22 cellular contexts compared by ENCODE assay signal in the genomic region with DNA sequence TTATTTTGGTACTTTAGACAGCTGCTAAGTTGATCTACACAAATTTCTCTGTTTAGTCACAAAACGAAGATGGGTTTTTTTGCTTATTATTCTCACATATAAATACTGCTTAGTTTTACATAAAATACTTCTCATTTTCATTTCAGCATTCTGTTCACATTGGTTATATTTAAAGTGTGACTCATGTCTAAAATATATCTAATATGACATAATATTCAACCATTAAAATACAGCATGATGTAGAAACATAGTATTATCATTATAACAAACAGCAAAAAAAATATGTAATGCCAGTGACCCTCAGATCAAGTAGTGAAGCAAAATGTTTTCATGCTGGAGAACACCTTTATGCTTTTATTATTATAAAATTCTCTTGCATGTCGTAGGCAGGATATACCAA.
DNase-seq lines count a peak whose midpoint lies in the region; ATAC-seq, FAIRE-seq and TF ChIP-seq lines count a peak whose summit lies in the region.
"Had no signal": no experiment of that assay in that cellular context is flagged by ENCODE, and none has a peak within 500 bp of the region (broad histone marks: within the 10 kb centered on the region; RNA-seq: fewer than 3 reads in every experiment).

No MANE protein-coding gene starts in this region.

- H3K27ac ChIP-seq in A673 (ENCODE audit: low read depth, low read length, poor library complexity, severe bottlenecking) (no peak overlapping the region), astrocyte (ENCODE audit: low read depth, low read length) (peak overlapping the region; percentile 47)
- H3K27ac ChIP-seq: 22Rv1, BLaER1, PC-9, RWPE1 had no signal

- TF ChIP-seq CTCF in A673 (conservative IDR thresholded peaks at IDR 0.05; ENCODE audit: low read depth, low read length) (no peak), HFFc6 (IDR thresholded peaks at IDR 0.05) (no peak), astrocyte (IDR thresholded peaks at IDR 0.05; ENCODE audit: insufficient read depth, low read depth, low read length) (no peak), fibroblast of the aortic adventitia (IDR thresholded peaks at IDR 0.05; ENCODE audit: insufficient read depth, low read length) (no peak)

- H3K79me2 ChIP-seq in astrocyte (ENCODE audit: insufficient read depth, low read length): peaks cover 10% of the 10 kb centered on the region

- H2AFZ ChIP-seq in astrocyte (ENCODE audit: low read depth, low read length): no peak overlapping the region
- H2AFZ ChIP-seq: PC-9 had no signal

- DNase-seq in A673 (ENCODE audit: low spot score) (no peak), HFFc6 (no peak), astrocyte (ENCODE audit: low read depth) (no peak), fibroblast of the aortic adventitia (ENCODE audit: low read depth) (peak; percentile 42), AML-193 (lab: John Stamatoyannopoulos, UW) (no peak), NCI-H2196 (lab: John Stamatoyannopoulos, UW; ENCODE audit: unreplicated experiment) (no peak)
- DNase-seq: CD4-positive, alpha-beta memory T cell; DMS153; KBM-7; NCI-H187; NCI-H2107; NCI-H2227 treated with DMSO at 0.1 percent for 48 hours; NCI-H510A treated with DMSO at 0.1 percent for 48 hours; NCI-H774; PC-9; SIG-M5 had no signal

- FAIRE-seq in astrocyte (lab: Jason Lieb, UNC): no peak

- no peak overlapping the region for H3K4me2 ChIP-seq in astrocyte (ENCODE audit: low read length)
- H3K4me2 ChIP-seq: BLaER1, PC-9 had no signal

- H3K27ac Mint-ChIP-seq in HFFc6 (peak overlapping the region; percentile 87), astrocyte (ENCODE audit: unreplicated experiment) (no peak overlapping the region)

- H3K9me3 Mint-ChIP-seq in HFFc6 (no peaks in the 10 kb centered on the region), astrocyte (ENCODE audit: unreplicated experiment) (no peaks in the 10 kb centered on the region)
- H3K9me3 Mint-ChIP-seq: CD4-positive, alpha-beta memory T cell had no signal

- peaks cover 38% of the 10 kb centered on the region for H3K36me3 Mint-ChIP-seq in HFFc6 (ENCODE audit: low read depth)
- H3K36me3 Mint-ChIP-seq in astrocyte (ENCODE audit: low read depth, unreplicated experiment): peaks cover 8% of the 10 kb centered on the region

- peaks cover 29% of the 10 kb centered on the region for H3K36me3 ChIP-seq in A673 (ENCODE audit: insufficient read depth, low read length, poor library complexity, severe bottlenecking)
- peaks cover 8% of the 10 kb centered on the region for H3K36me3 ChIP-seq in astrocyte (ENCODE audit: insufficient read depth, low read length)

- ATAC-seq in GM19023 (IDR thresholded peaks at IDR 0.05; ENCODE audit: unreplicated experiment) (no peak), GM21447 (IDR thresholded peaks at IDR 0.05; ENCODE audit: unreplicated experiment) (no peak)
- ATAC-seq: HCT116 had no signal

- POLR2A ChIA-PET in A673 (lab: Charles Lee; ENCODE audit: low non-redundant PET): no interaction called here

- BruUV-seq in A673 (replicated peaks; lab: Mats Ljungman, UMichigan): TSS peak; percentile 7

- peak overlapping the region; percentile 62 for H3K4me3 Mint-ChIP-seq in HFFc6
- H3K4me3 Mint-ChIP-seq in astrocyte (ENCODE audit: unreplicated experiment): no peak overlapping the region
- H3K4me3 Mint-ChIP-seq: CD4-positive, alpha-beta memory T cell had no signal

- H3K9me3 ChIP-seq in A673 (ENCODE audit: low read depth, low read length, poor library complexity, severe bottlenecking) (no peaks in the 10 kb centered on the region), astrocyte (ENCODE audit: insufficient read depth, low read depth, low read length) (no peaks in the 10 kb centered on the region)
- H3K9me3 ChIP-seq: BLaER1 had no signal

- H3K27me3 Mint-ChIP-seq in HFFc6 (ENCODE audit: insufficient read depth) (peaks cover 9% of the 10 kb centered on the region), astrocyte (ENCODE audit: low read depth, unreplicated experiment) (no peaks in the 10 kb centered on the region)
- H3K27me3 Mint-ChIP-seq: CD4-positive, alpha-beta memory T cell had no signal

- peaks cover 20% of the 10 kb centered on the region for H4K20me1 ChIP-seq in astrocyte (ENCODE audit: insufficient read depth, low read length)
- H4K20me1 ChIP-seq: BLaER1 had no signal

- no peaks in the 10 kb centered on the region for H3K4me1 ChIP-seq in A673 (ENCODE audit: insufficient read depth, low read length, poor library complexity, severe bottlenecking)
- H3K4me1 ChIP-seq in astrocyte (ENCODE audit: insufficient read depth, low read length): peaks cover 3% of the 10 kb centered on the region
- H3K4me1 ChIP-seq: BLaER1 had no signal

- H3K27me3 ChIP-seq in A673 (replicated peaks; ENCODE audit: insufficient read depth, low read depth, low read length, poor library complexity): no peaks in the 10 kb centered on the region
- no peaks in the 10 kb centered on the region for H3K27me3 ChIP-seq in astrocyte (ENCODE audit: insufficient read depth, low read length)
- H3K27me3 ChIP-seq: BLaER1 had no signal

- CTCF ChIA-PET in A673 (lab: Charles Lee): no interaction called here

- H3K4me1 Mint-ChIP-seq in HFFc6 (ENCODE audit: low read depth): peaks cover 78% of the 10 kb centered on the region
- peaks cover 5% of the 10 kb centered on the region for H3K4me1 Mint-ChIP-seq in astrocyte (ENCODE audit: low read depth, unreplicated experiment)

- no peak overlapping the region for H3K9ac ChIP-seq in astrocyte (ENCODE audit: low read length)
- H3K9ac ChIP-seq: BLaER1 had no signal

- intact Hi-C loops in A673 (cut with micrococcal nuclease; ENCODE audit: unreplicated experiment): no loop called here

- H3K4me3 ChIP-seq in A673 (ENCODE audit: low read depth, low read length, poor library complexity, severe bottlenecking) (no peak overlapping the region), astrocyte (ENCODE audit: insufficient read depth, low read depth, low read length) (no peak overlapping the region), fibroblast of the aortic adventitia (ENCODE audit: low read depth, low read length) (no peak overlapping the region)
- H3K4me3 ChIP-seq: BLaER1, PC-9 had no signal
